13 cellular contexts compared by ENCODE assay signal in genomic region chr13:22017226-22017625, GRCh38.
DNase-seq lines count a peak whose midpoint lies in the region; ATAC-seq, FAIRE-seq and TF ChIP-seq lines count a peak whose summit lies in the region.
"Had no signal": no experiment of that assay in that cellular context is flagged by ENCODE, and none has a peak within 500 bp of the region (broad histone marks: within the 10 kb centered on the region; RNA-seq: fewer than 3 reads in every experiment).

No MANE protein-coding gene starts in this region.

- H3K36me3 ChIP-seq in GM12878 (ENCODE audit: control insufficient read depth in 2 of 2, insufficient read depth in 2 of 2, low read length in 1 of 2), result no peaks in the 10 kb centered on the region
- H3K36me3 ChIP-seq in gastroesophageal sphincter, result no peaks in the 10 kb centered on the region
- H3K36me3 ChIP-seq: neural progenitor cell had no signal

- POLR2A ChIA-PET in GM12878 (lab: Charles Lee) (interaction anchor here (0.7 kb wide), 1 partner anchor 52 kb away, joined by 5 read pairs; no protein-coding TSS in a partner anchor), MCF 10A (lab: Yijun Ruan, JAX) (no interaction called here), RWPE1 (lab: Yijun Ruan, JAX; ENCODE audit: low non-redundant PET) (no interaction called here)

- CTCF ChIA-PET in GM12878 (lab: Yijun Ruan, JAX), result interaction anchor here (1.2 kb wide), 1 partner anchor 12 kb away, joined by 4 read pairs; no protein-coding TSS in a partner anchor
- CTCF ChIA-PET in MCF 10A (lab: Yijun Ruan, JAX), result no interaction called here
- CTCF ChIA-PET in RWPE1 (lab: Yijun Ruan, JAX), result no interaction called here

- TF ChIP-seq CTCF in GM12878 (IDR thresholded peaks at IDR 0.05 in 2 of 3, conservative IDR thresholded peaks at IDR 0.05 in 1 of 3; ENCODE audit: control insufficient read depth in 2 of 3, extremely low read depth in 1 of 3, insufficient read depth in 1 of 3, low read depth in 3 of 3, low read length in 3 of 3), result no peak
- TF ChIP-seq CTCF in MCF 10A (IDR thresholded peaks at IDR 0.05; ENCODE audit: unreplicated experiment), result no peak
- no peak for TF ChIP-seq CTCF in RWPE1 (conservative IDR thresholded peaks at IDR 0.05; ENCODE audit: low read depth)
- no peak for TF ChIP-seq CTCF in gastroesophageal sphincter (IDR thresholded peaks at IDR 0.05)

- H3K27me3 ChIP-seq in GM12878 (replicated peaks in 1 of 2; ENCODE audit: control insufficient read depth in 2 of 2, insufficient read depth in 2 of 2, low read length in 1 of 2) (no peaks in the 10 kb centered on the region), gastroesophageal sphincter (no peaks in the 10 kb centered on the region)
- H3K27me3 ChIP-seq: neural progenitor cell had no signal

- intact Hi-C loops in GM12878 (cut with micrococcal nuclease; ENCODE audit: unreplicated experiment), result no loop called here
- intact Hi-C loops in MCF 10A (cut with micrococcal nuclease), result no loop called here

- H3K4me3 ChIP-seq in GM12878 (no peak overlapping the region), gastroesophageal sphincter (no peak overlapping the region)
- H3K4me3 ChIP-seq: neural progenitor cell had no signal

- no peak overlapping the region for H3K9ac ChIP-seq in GM12878 (ENCODE audit: control insufficient read depth, insufficient read depth, low read length)
- H3K9ac ChIP-seq: neural progenitor cell had no signal

- H3K79me2 ChIP-seq in GM12878 (ENCODE audit: control insufficient read depth, insufficient read depth, low read length), result no peaks in the 10 kb centered on the region

- in situ Hi-C loops in GM12878 (cut with MboI), result no loop called here

- peak; percentile 52 for FAIRE-seq in GM12878 (lab: Jason Lieb, UNC)

- WGBS in GM12878 (ENCODE audit: insufficient coverage, insufficient replicate concordance, low lambda C conversion rate, missing lambda C conversion rate), result 0% methylated on average over 3 of the region's 3 CpGs
- WGBS in gastroesophageal sphincter (ENCODE audit: low coverage in 1 of 2), 2 donors, result 49 to 60% methylated on average over 2 to 3 of the region's 3 CpGs

- peak; percentile 13 for DNase-seq in GM12878 (ENCODE audit: low read depth, low spot score)
- no peak for DNase-seq in MCF 10A (ENCODE audit: unreplicated experiment)
- DNase-seq in RWPE1 (ENCODE audit: low spot score), result no peak
- no peak for DNase-seq in hippocampal formation (lab: John Stamatoyannopoulos, UW)
- DNase-seq: endodermal cell; NCI-H2227 treated with DMSO at 0.1 percent for 48 hours; stimulated activated CD4-positive, alpha-beta T cell treated with anti-CD3 and anti-CD28 coated beads, Interleukin-4, amount 100 ng/mL, for 4 hours had no signal

- RAD21 ChIA-PET in GM12878 (lab: Charles Lee; ENCODE audit: unreplicated experiment), result interaction anchor here (0.7 kb wide), 2 partner anchors 127 to 470 kb away, joined by 4 to 6 read pairs; no protein-coding TSS in a partner anchor

- no peak overlapping the region for H3K4me2 ChIP-seq in GM12878 (ENCODE audit: control insufficient read depth, insufficient read depth)
- H3K4me2 ChIP-seq: neural progenitor cell had no signal

- H3K27ac ChIP-seq in GM12878 (ENCODE audit: control insufficient read depth, insufficient read depth) (no peak overlapping the region), RWPE1 (no peak overlapping the region), gastroesophageal sphincter (no peak overlapping the region)
- H3K27ac ChIP-seq: neural progenitor cell had no signal

- H2AFZ ChIP-seq in GM12878 (ENCODE audit: control insufficient read depth, low read depth, low read length), result no peak overlapping the region

- no peaks in the 10 kb centered on the region for H4K20me1 ChIP-seq in GM12878 (ENCODE audit: control insufficient read depth, insufficient read depth)

- no peaks in the 10 kb centered on the region for H3K36me3 Mint-ChIP-seq in MCF 10A (ENCODE audit: insufficient read depth, unreplicated experiment)
- H3K36me3 Mint-ChIP-seq: neural progenitor cell had no signal

- TF ChIP-seq EP300 in GM12878 (IDR thresholded peaks at IDR 0.05; ENCODE audit: borderline replicate concordance in 1 of 2, control insufficient read depth in 1 of 2, low read depth in 2 of 2, low read length in 2 of 2) (no peak), gastroesophageal sphincter (IDR thresholded peaks at IDR 0.05) (no peak)

- TF ChIP-seq RAD21 in GM12878 (IDR thresholded peaks at IDR 0.05; ENCODE audit: insufficient read depth, low read depth, low read length), result no peak

- BruUV-seq in GM12878 (replicated peaks; lab: Mats Ljungman, UMichigan), result no TSS peak
- no TSS peak for BruUV-seq in MCF 10A (replicated peaks; lab: Mats Ljungman, UMichigan)

- H3K27ac Mint-ChIP-seq in MCF 10A (ENCODE audit: low read depth, unreplicated experiment), result no peak overlapping the region
- H3K27ac Mint-ChIP-seq: endodermal cell; neural progenitor cell; T-helper 1 cell treated with Interleukin-12 subunit alpha and Interleukin-12 subunit beta and Interleukin-4 antibody, amounts not matched to agents 30 μg/mL and 1 μg/mL, for 36 hours had no signal

- no peaks in the 10 kb centered on the region for H3K9me3 Mint-ChIP-seq in MCF 10A (ENCODE audit: unreplicated experiment)
- H3K9me3 Mint-ChIP-seq: endodermal cell; neural progenitor cell; T-helper 1 cell treated with Interleukin-12 subunit alpha and Interleukin-12 subunit beta and Interleukin-4 antibody, amounts not matched to agents 30 μg/mL and 1 μg/mL, for 36 hours had no signal

- H3K4me1 Mint-ChIP-seq in MCF 10A (ENCODE audit: insufficient read depth, unreplicated experiment), result peaks cover 15% of the 10 kb centered on the region
- H3K4me1 Mint-ChIP-seq: endodermal cell, neural progenitor cell had no signal

- SMC1A ChIA-PET in GM12878 (lab: Charles Lee; ENCODE audit: uncharacterized antibody, unreplicated experiment), result no interaction called here

- peak; percentile 91 for ATAC-seq in GM18868 (IDR thresholded peaks at IDR 0.05; ENCODE audit: unreplicated experiment)
- ATAC-seq in GM21528 (IDR thresholded peaks at IDR 0.05; ENCODE audit: low FRiP score, unreplicated experiment), result peak; percentile 89
- ATAC-seq in HG03378 (IDR thresholded peaks at IDR 0.05; ENCODE audit: unreplicated experiment), result peak; percentile 99
- ATAC-seq in GM12878, result peak; percentile 93
- no peak for ATAC-seq in gastroesophageal sphincter

- TF ChIP-seq POLR2A in GM12878 (IDR thresholded peaks at IDR 0.05; ENCODE audit: low read depth, low read length) (no peak), gastroesophageal sphincter (IDR thresholded peaks at IDR 0.05) (no peak)

- H3K27me3 Mint-ChIP-seq in MCF 10A (ENCODE audit: insufficient read depth, unreplicated experiment), result no peaks in the 10 kb centered on the region

- no peaks in the 10 kb centered on the region for H3K9me3 ChIP-seq in GM12878 (replicated peaks; ENCODE audit: control insufficient read depth, insufficient read depth, low read length)
- H3K9me3 ChIP-seq in gastroesophageal sphincter, result peaks cover 0 to 6% (median 0%) of the 10 kb centered on the region in 3 donors

- H3K4me3 Mint-ChIP-seq in MCF 10A (ENCODE audit: unreplicated experiment), result no peak overlapping the region
- H3K4me3 Mint-ChIP-seq: endodermal cell; neural progenitor cell; T-helper 1 cell treated with Interleukin-12 subunit alpha and Interleukin-12 subunit beta and Interleukin-4 antibody, amounts not matched to agents 30 μg/mL and 1 μg/mL, for 36 hours had no signal

- no peaks in the 10 kb centered on the region for H3K4me1 ChIP-seq in GM12878 (ENCODE audit: control insufficient read depth, insufficient read depth, low read length)
- H3K4me1 ChIP-seq in gastroesophageal sphincter, result no peaks in the 10 kb centered on the region
- H3K4me1 ChIP-seq: neural progenitor cell had no signal

TF ChIP-seq in GM12878, 131 proteins besides CTCF, POLR2A, EP300 and RAD21:
- 0 out of 2 replicates have a peak, but pooled peaks have one; percentile 10 for TF ChIP-seq SPI1 (IDR thresholded peaks at IDR 0.05; ENCODE audit: borderline replicate concordance, insufficient read depth, low read depth, low read length)
- no peak for TF ChIP-seq SUPT20H (IDR thresholded peaks at IDR 0.05; ENCODE audit: borderline replicate concordance, control insufficient read depth, low read depth, low read length)
- TF ChIP-seq JUNB (IDR thresholded peaks at IDR 0.05), result peak; percentile 32; the same call in 1 of the 2 replicates
